In genomic region chr19:5237939-5238480, GRCh38 we compare ENCODE assay signal across 2 cellular contexts.
TF ChIP-seq lines count a peak whose summit lies in the region.

No MANE protein-coding gene starts in this region.

TF ChIP-seq in IMR-90, 13 proteins besides CTCF, POLR2A, EP300 and RAD21:
- TF ChIP-seq BHLHE40 (IDR thresholded peaks at IDR 0.05; ENCODE audit: low read depth, low read length) = no peak
- no peak for TF ChIP-seq MAFK (IDR thresholded peaks at IDR 0.05; ENCODE audit: low read depth, low read length)
- TF ChIP-seq CHD1 (IDR thresholded peaks at IDR 0.05; ENCODE audit: low read depth, low read length) = no peak
- TF ChIP-seq, protein P1, sequence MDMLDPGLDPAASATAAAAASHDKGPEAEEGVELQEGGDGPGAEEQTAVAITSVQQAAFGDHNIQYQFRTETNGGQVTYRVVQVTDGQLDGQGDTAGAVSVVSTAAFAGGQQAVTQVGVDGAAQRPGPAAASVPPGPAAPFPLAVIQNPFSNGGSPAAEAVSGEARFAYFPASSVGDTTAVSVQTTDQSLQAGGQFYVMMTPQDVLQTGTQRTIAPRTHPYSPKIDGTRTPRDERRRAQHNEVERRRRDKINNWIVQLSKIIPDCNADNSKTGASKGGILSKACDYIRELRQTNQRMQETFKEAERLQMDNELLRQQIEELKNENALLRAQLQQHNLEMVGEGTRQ (IDR thresholded peaks at IDR 0.05; ENCODE audit: low read depth, low read length) = no peak
- no peak for TF ChIP-seq SMC3 (IDR thresholded peaks at IDR 0.05; ENCODE audit: low read depth, low read length)
- no peak for TF ChIP-seq RCOR1 (IDR thresholded peaks at IDR 0.05; ENCODE audit: insufficient replicate concordance, low read length)
- no peak for TF ChIP-seq CEBPB (IDR thresholded peaks at IDR 0.05; ENCODE audit: low read depth, low read length)
- TF ChIP-seq MAZ (IDR thresholded peaks at IDR 0.05; ENCODE audit: borderline replicate concordance, low read depth, low read length) = no peak
- no peak for TF ChIP-seq NFE2L2 (IDR thresholded peaks at IDR 0.05; ENCODE audit: low read depth, low read length)
- no peak for TF ChIP-seq MXI1 (IDR thresholded peaks at IDR 0.05; ENCODE audit: borderline replicate concordance, low read depth, low read length)
- no peak for TF ChIP-seq RFX5 (IDR thresholded peaks at IDR 0.05; ENCODE audit: low read depth, low read length)
- TF ChIP-seq FOS (IDR thresholded peaks at IDR 0.05; ENCODE audit: low read depth, low read length) = no peak
- TF ChIP-seq, protein P2, sequence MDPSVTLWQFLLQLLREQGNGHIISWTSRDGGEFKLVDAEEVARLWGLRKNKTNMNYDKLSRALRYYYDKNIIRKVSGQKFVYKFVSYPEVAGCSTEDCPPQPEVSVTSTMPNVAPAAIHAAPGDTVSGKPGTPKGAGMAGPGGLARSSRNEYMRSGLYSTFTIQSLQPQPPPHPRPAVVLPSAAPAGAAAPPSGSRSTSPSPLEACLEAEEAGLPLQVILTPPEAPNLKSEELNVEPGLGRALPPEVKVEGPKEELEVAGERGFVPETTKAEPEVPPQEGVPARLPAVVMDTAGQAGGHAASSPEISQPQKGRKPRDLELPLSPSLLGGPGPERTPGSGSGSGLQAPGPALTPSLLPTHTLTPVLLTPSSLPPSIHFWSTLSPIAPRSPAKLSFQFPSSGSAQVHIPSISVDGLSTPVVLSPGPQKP (IDR thresholded peaks at IDR 0.05; ENCODE audit: borderline replicate concordance, low read depth, low read length) = no peak

TF ChIP-seq in H1, 55 proteins besides CTCF, POLR2A, EP300 and RAD21:
- TF ChIP-seq EGR1 (IDR thresholded peaks at IDR 0.05; ENCODE audit: borderline replicate concordance, low read depth, low read length) (peak; percentile 75), RNF2 (IDR thresholded peaks at IDR 0.05; ENCODE audit: borderline replicate concordance, low read depth, low read length, missing control alignments, poor library complexity, severe bottlenecking) (no peak), NANOG (IDR thresholded peaks at IDR 0.05; ENCODE audit: insufficient read depth, low read depth, low read length, poor library complexity, severe bottlenecking) (no peak), NRF1 (IDR thresholded peaks at IDR 0.05; ENCODE audit: low read depth, low read length) (no peak), KDM1A (IDR thresholded peaks at IDR 0.05; ENCODE audit: borderline replicate concordance, low read length) (no peak), FOSL1 (IDR thresholded peaks at IDR 0.05; ENCODE audit: insufficient read depth, low read depth, low read length) (peak; percentile 51; the same call in 1 of the 2 replicates), ZNF274 (IDR thresholded peaks at IDR 0.05; ENCODE audit: borderline replicate concordance, extremely low read depth, low read length) (no peak), BCL11A (IDR thresholded peaks at IDR 0.05; ENCODE audit: low read depth in 2 of 2, low read length in 2 of 2) (no peak), POU5F1 (IDR thresholded peaks at IDR 0.05; ENCODE audit: low read depth, low read length) (no peak), EZH2 (IDR thresholded peaks at IDR 0.05; ENCODE audit: low read depth, low read length, severe bottlenecking) (no peak), CHD1 (IDR thresholded peaks at IDR 0.05; ENCODE audit: low read depth, low read length) (no peak), SIN3A (conservative IDR thresholded peaks at IDR 0.05 in 1 of 2, IDR thresholded peaks at IDR 0.05 in 1 of 2; ENCODE audit: low read depth in 1 of 2, low read length in 2 of 2) (no peak), SP1 (IDR thresholded peaks at IDR 0.05; ENCODE audit: low read depth, low read length) (no peak), GABPA (IDR thresholded peaks at IDR 0.05; ENCODE audit: borderline replicate concordance, insufficient read depth, low read length) (no peak)
- TF ChIP-seq, protein P3, sequence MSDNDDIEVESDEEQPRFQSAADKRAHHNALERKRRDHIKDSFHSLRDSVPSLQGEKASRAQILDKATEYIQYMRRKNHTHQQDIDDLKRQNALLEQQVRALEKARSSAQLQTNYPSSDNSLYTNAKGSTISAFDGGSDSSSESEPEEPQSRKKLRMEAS (IDR thresholded peaks at IDR 0.05) = no peak
- TF ChIP-seq, protein P1 (IDR thresholded peaks at IDR 0.05; ENCODE audit: low read length) = no peak
